In genomic region chr19:41324921-41325639, GRCh38 we compare ENCODE assay signal across 8 cellular contexts. TPM values are rescaled to one million over a fixed set of nuclear protein-coding genes. Genes with fewer than 3 reads are reported as not detected.
DNase-seq lines count a peak whose midpoint lies in the region; ATAC-seq and TF ChIP-seq lines count a peak whose summit lies in the region.

No MANE protein-coding gene starts in this region.

- WGBS in right lobe of liver (ENCODE audit: insufficient coverage, low coverage, low lambda C conversion rate, missing lambda C conversion rate) = 9% methylated on average over 16 of the region's 23 CpGs
- 33 to 35% methylated on average over 19 to 23 of the region's 23 CpGs for WGBS in testis, 2 donors

- TF ChIP-seq POLR2A in right lobe of liver (IDR thresholded peaks at IDR 0.05) (no peak), testis (IDR thresholded peaks at IDR 0.05) (no peak)

- H3K27ac ChIP-seq in coronary artery (peak overlapping the region; percentile 87 to 95), right lobe of liver (peak overlapping the region in 2 of 3 donors; percentile 36 to 66), testis (peak overlapping the region; percentile 84 to 88)

- H3K9me3 ChIP-seq in right lobe of liver = no peaks in the 10 kb centered on the region
- H3K9me3 ChIP-seq in testis = no peaks in the 10 kb centered on the region

- H3K36me3 ChIP-seq in right lobe of liver = no peaks in the 10 kb centered on the region
- H3K36me3 ChIP-seq in testis (ENCODE audit: low read depth, missing control alignments) = no peaks in the 10 kb centered on the region

- ATAC-seq in right lobe of liver = peak; percentile 34 to 56 (median 46)

- TF ChIP-seq CTCF in coronary artery (IDR thresholded peaks at IDR 0.05) (no peak), right lobe of liver (IDR thresholded peaks at IDR 0.05) (no peak), testis (IDR thresholded peaks at IDR 0.05) (no peak)

- intact Hi-C loops in right lobe of liver (cut with DNase I) (no loop called here), testis (cut with DNase I; ENCODE audit: low total_unique reads) (no loop called here)

- H3K4me1 ChIP-seq in right lobe of liver (peaks cover 0 to 22% (median 5%) of the 10 kb centered on the region in 4 donors), testis (peaks cover 52% of the 10 kb centered on the region)

- H3K27me3 ChIP-seq in right lobe of liver (no peaks in the 10 kb centered on the region), testis (no peaks in the 10 kb centered on the region)

- H3K4me3 ChIP-seq in coronary artery = peak overlapping the region; percentile 58
- no peak overlapping the region for H3K4me3 ChIP-seq in right lobe of liver
- no peak overlapping the region for H3K4me3 ChIP-seq in testis

- DNase-seq in DMS 273 treated with DMSO at 0.1 percent for 48 hours (lab: John Stamatoyannopoulos, UW) (peak; percentile 36), OCI-M1 (lab: John Stamatoyannopoulos, UW) (peak; percentile 50), coronary artery (ENCODE audit: low spot score) (peak; percentile 90), right lobe of liver (peak in 2 of 3 donors; percentile 65 to 85), testis (no peak), NCI-H1092 (lab: John Stamatoyannopoulos, UW) (no peak), SW 1271 (lab: John Stamatoyannopoulos, UW) (no peak)
- no peak for DNase-seq in stimulated activated CD4-positive, alpha-beta T cell treated with anti-CD3 and anti-CD28 coated beads, Interleukin-2, amount 100 ng/mL, for 48 hours

RNA-seq across cellular contexts. Expression of gene CCDC97, which starts 15.1 kb away (rescaled TPM):
- total RNA-seq in right lobe of liver (1 to 10 TPM; 4.6 to 7.2 (median 6.9) TPM), testis (10 to 100 TPM; 36.2 to 40.2 TPM)
- 57.8 TPM for polyA plus RNA-seq in testis (ENCODE audit: insufficient read depth, low read depth, low replicate concordance)

RNA-seq across cellular contexts. Expression of gene TGFB1, which starts 28.6 kb away (rescaled TPM):
- 10 to 100 TPM in 2 of 6 experiments, 1 to 10 TPM in 4; 4.9 to 19.1 (median 8.5) TPM for total RNA-seq in right lobe of liver
- total RNA-seq in testis = 10 to 100 TPM; 12.7 to 17.0 TPM
- polyA plus RNA-seq in testis (ENCODE audit: insufficient read depth, low read depth, low replicate concordance) = 19.8 TPM

RNA-seq across cellular contexts. Expression of gene B9D2, which starts 38.9 kb away (rescaled TPM):
- total RNA-seq in right lobe of liver (1 to 10 TPM; 1.7 to 4.4 (median 2.6) TPM), testis (10 to 100 TPM in 1 of 2 donors, 1 to 10 TPM in 1; 6.7 to 13.5 TPM)
- 14.6 TPM for polyA plus RNA-seq in testis (ENCODE audit: insufficient read depth, low read depth, low replicate concordance)

RNA-seq across cellular contexts. Expression of gene TMEM91, which starts 51.3 kb away (rescaled TPM):
- total RNA-seq in right lobe of liver (1 to 10 TPM; 1.8 to 4.1 (median 3.0) TPM), testis (10 to 100 TPM; 17.0 to 32.9 TPM)
- 33.2 TPM for polyA plus RNA-seq in testis (ENCODE audit: insufficient read depth, low read depth, low replicate concordance)

Comparison
In these comparisons a context has a peak if more than half of its experiments do, and no peak if none do; other contexts are left out.
1. DNase-seq: peak in DMS 273 treated with DMSO at 0.1 percent for 48 hours (single experiment), OCI-M1 (single experiment), coronary artery (single experiment) and right lobe of liver (2 of 3); none in testis (single experiment), NCI-H1092 (single experiment), stimulated activated CD4-positive, alpha-beta T cell treated with anti-CD3 and anti-CD28 coated beads, Interleukin-2, amount 100 ng/mL, for 48 hours (0 of 2) and SW 1271 (0 of 2).
2. RNA of gene CCDC97, which starts 15.1 kb away (total RNA-seq): 36.2 to 40.2 TPM in testis; 4.6 to 7.2 TPM in right lobe of liver; every median in the first group is over 4 times any median in the second.
3. Peak in every context shown above with its lines, with median percentiles within 50 percentile points of each other: H3K27ac ChIP-seq.